3 cellular contexts compared by ENCODE assay signal in genomic region chr9:87337335-87338074, GRCh38.
TF ChIP-seq lines count a peak whose summit lies in the region.

No MANE protein-coding gene starts in this region.

TF ChIP-seq in A549, 52 proteins besides CTCF, POLR2A, EP300 and RAD21:
- TF ChIP-seq ZSCAN20 (CRISPR knock-in tag; IDR thresholded peaks at IDR 0.05) = no peak
- TF ChIP-seq SMC3 (IDR thresholded peaks at IDR 0.05) = 0 out of 3 replicates have a peak, but pooled peaks have one; percentile 6
- 0 out of 2 replicates have a peak, but pooled peaks have one; percentile 18 for TF ChIP-seq MAX (IDR thresholded peaks at IDR 0.05)
- TF ChIP-seq, protein P1, sequence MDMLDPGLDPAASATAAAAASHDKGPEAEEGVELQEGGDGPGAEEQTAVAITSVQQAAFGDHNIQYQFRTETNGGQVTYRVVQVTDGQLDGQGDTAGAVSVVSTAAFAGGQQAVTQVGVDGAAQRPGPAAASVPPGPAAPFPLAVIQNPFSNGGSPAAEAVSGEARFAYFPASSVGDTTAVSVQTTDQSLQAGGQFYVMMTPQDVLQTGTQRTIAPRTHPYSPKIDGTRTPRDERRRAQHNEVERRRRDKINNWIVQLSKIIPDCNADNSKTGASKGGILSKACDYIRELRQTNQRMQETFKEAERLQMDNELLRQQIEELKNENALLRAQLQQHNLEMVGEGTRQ (IDR thresholded peaks at IDR 0.05) = no peak
- TF ChIP-seq BHLHE40 (IDR thresholded peaks at IDR 0.05; ENCODE audit: low read depth, low read length) = no peak
- TF ChIP-seq RCOR1 (IDR thresholded peaks at IDR 0.05; ENCODE audit: low read depth, low read length) = no peak
- peak; percentile 46; the same call in 1 of the 2 replicates for TF ChIP-seq GATA3 (IDR thresholded peaks at IDR 0.05; ENCODE audit: borderline replicate concordance)
- TF ChIP-seq NFE2L2 (conservative IDR thresholded peaks at IDR 0.05; ENCODE audit: low read length) = no peak
- no peak for TF ChIP-seq HOXA7 (CRISPR knock-in tag; IDR thresholded peaks at IDR 0.05)
- no peak for TF ChIP-seq CHD2 (IDR thresholded peaks at IDR 0.05; ENCODE audit: low read length, partially characterized antibody)
- no peak for TF ChIP-seq CBX8 (IDR thresholded peaks at IDR 0.05)

TF ChIP-seq in IMR-90, 13 proteins besides CTCF, POLR2A, EP300 and RAD21:
- TF ChIP-seq MAZ (IDR thresholded peaks at IDR 0.05; ENCODE audit: borderline replicate concordance, low read depth, low read length) = no peak

TF ChIP-seq in GM12891, 5 proteins besides CTCF, POLR2A, EP300 and RAD21 (continued from another document):
- no peak for TF ChIP-seq TAF1 (IDR thresholded peaks at IDR 0.05; ENCODE audit: low read depth, low read length)
- TF ChIP-seq PAX5 (IDR thresholded peaks at IDR 0.05; ENCODE audit: insufficient read depth, low read length, severe bottlenecking) = no peak
- no peak for TF ChIP-seq POU2F2 (IDR thresholded peaks at IDR 0.05; ENCODE audit: low read depth, low read length)
- no peak for TF ChIP-seq SPI1 (IDR thresholded peaks at IDR 0.05; ENCODE audit: low read depth, low read length)
